1 cellular context compared by ENCODE assay signal in genomic region chr17:63950940-63951907, GRCh38.
TF ChIP-seq lines count a peak whose summit lies in the region.

No MANE protein-coding gene starts in this region.

TF ChIP-seq in H1, 55 proteins besides CTCF, POLR2A, EP300 and RAD21:
- TF ChIP-seq ASH2L (IDR thresholded peaks at IDR 0.05; ENCODE audit: low read length) (no peak), TBP (IDR thresholded peaks at IDR 0.05; ENCODE audit: low read depth, low read length) (0 out of 2 replicates have a peak, but pooled peaks have one; percentile 15), TAF7 (optimal IDR thresholded peaks at IDR 0.05; ENCODE audit: borderline replicate concordance, low read depth, low read length) (no peak), KDM5A (IDR thresholded peaks at IDR 0.05; ENCODE audit: low read length) (no peak), CREB1 (IDR thresholded peaks at IDR 0.05) (no peak), SRF (IDR thresholded peaks at IDR 0.05; ENCODE audit: low read depth, low read length) (no peak)
- TF ChIP-seq, protein P1, sequence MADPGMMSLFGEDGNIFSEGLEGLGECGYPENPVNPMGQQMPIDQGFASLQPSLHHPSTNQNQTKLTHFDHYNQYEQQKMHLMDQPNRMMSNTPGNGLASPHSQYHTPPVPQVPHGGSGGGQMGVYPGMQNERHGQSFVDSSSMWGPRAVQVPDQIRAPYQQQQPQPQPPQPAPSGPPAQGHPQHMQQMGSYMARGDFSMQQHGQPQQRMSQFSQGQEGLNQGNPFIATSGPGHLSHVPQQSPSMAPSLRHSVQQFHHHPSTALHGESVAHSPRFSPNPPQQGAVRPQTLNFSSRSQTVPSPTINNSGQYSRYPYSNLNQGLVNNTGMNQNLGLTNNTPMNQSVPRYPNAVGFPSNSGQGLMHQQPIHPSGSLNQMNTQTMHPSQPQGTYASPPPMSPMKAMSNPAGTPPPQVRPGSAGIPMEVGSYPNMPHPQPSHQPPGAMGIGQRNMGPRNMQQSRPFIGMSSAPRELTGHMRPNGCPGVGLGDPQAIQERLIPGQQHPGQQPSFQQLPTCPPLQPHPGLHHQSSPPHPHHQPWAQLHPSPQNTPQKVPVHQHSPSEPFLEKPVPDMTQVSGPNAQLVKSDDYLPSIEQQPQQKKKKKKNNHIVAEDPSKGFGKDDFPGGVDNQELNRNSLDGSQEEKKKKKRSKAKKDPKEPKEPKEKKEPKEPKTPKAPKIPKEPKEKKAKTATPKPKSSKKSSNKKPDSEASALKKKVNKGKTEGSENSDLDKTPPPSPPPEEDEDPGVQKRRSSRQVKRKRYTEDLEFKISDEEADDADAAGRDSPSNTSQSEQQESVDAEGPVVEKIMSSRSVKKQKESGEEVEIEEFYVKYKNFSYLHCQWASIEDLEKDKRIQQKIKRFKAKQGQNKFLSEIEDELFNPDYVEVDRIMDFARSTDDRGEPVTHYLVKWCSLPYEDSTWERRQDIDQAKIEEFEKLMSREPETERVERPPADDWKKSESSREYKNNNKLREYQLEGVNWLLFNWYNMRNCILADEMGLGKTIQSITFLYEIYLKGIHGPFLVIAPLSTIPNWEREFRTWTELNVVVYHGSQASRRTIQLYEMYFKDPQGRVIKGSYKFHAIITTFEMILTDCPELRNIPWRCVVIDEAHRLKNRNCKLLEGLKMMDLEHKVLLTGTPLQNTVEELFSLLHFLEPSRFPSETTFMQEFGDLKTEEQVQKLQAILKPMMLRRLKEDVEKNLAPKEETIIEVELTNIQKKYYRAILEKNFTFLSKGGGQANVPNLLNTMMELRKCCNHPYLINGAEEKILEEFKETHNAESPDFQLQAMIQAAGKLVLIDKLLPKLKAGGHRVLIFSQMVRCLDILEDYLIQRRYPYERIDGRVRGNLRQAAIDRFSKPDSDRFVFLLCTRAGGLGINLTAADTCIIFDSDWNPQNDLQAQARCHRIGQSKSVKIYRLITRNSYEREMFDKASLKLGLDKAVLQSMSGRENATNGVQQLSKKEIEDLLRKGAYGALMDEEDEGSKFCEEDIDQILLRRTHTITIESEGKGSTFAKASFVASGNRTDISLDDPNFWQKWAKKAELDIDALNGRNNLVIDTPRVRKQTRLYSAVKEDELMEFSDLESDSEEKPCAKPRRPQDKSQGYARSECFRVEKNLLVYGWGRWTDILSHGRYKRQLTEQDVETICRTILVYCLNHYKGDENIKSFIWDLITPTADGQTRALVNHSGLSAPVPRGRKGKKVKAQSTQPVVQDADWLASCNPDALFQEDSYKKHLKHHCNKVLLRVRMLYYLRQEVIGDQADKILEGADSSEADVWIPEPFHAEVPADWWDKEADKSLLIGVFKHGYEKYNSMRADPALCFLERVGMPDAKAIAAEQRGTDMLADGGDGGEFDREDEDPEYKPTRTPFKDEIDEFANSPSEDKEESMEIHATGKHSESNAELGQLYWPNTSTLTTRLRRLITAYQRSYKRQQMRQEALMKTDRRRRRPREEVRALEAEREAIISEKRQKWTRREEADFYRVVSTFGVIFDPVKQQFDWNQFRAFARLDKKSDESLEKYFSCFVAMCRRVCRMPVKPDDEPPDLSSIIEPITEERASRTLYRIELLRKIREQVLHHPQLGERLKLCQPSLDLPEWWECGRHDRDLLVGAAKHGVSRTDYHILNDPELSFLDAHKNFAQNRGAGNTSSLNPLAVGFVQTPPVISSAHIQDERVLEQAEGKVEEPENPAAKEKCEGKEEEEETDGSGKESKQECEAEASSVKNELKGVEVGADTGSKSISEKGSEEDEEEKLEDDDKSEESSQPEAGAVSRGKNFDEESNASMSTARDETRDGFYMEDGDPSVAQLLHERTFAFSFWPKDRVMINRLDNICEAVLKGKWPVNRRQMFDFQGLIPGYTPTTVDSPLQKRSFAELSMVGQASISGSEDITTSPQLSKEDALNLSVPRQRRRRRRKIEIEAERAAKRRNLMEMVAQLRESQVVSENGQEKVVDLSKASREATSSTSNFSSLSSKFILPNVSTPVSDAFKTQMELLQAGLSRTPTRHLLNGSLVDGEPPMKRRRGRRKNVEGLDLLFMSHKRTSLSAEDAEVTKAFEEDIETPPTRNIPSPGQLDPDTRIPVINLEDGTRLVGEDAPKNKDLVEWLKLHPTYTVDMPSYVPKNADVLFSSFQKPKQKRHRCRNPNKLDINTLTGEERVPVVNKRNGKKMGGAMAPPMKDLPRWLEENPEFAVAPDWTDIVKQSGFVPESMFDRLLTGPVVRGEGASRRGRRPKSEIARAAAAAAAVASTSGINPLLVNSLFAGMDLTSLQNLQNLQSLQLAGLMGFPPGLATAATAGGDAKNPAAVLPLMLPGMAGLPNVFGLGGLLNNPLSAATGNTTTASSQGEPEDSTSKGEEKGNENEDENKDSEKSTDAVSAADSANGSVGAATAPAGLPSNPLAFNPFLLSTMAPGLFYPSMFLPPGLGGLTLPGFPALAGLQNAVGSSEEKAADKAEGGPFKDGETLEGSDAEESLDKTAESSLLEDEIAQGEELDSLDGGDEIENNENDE (IDR thresholded peaks at IDR 0.05; ENCODE audit: insufficient replicate concordance, low read length), result no peak
